Comparison of ENCODE assay signal across 8 cellular contexts in genomic region chr12:68180792-68181744, GRCh38. TPM values are rescaled to one million over a fixed set of nuclear protein-coding genes. Genes with fewer than 3 reads are reported as not detected.
DNase-seq lines count a peak whose midpoint lies in the region; ATAC-seq and TF ChIP-seq lines count a peak whose summit lies in the region.

No MANE protein-coding gene starts in this region.

- intact Hi-C loops in activated CD4-positive, alpha-beta memory T cell treated with anti-CD3 and anti-CD28 coated beads for 36 hours (cut with micrococcal nuclease), result loop anchor here (1.0 to 5.0 kb wide), 4 partner anchors 8 to 301 kb away; no protein-coding TSS in a partner anchor

- POLR2A ChIA-PET in activated CD4-positive, alpha-beta memory T cell treated with anti-CD3 and anti-CD28 coated beads for 36 hours (lab: Charles Lee), result interaction anchor here (0.9 to 1.8 kb wide), 5 partner anchors 10 to 62 kb away, joined by 4 to 11 read pairs (median 5); partner anchors contain the start of gene IFNG

- no peaks in the 10 kb centered on the region for H3K27me3 Mint-ChIP-seq in activated CD4-positive, alpha-beta memory T cell treated with anti-CD3 and anti-CD28 coated beads for 36 hours

- H3K9me3 Mint-ChIP-seq in activated CD4-positive, alpha-beta memory T cell treated with anti-CD3 and anti-CD28 coated beads for 36 hours, result no peaks in the 10 kb centered on the region

- peak overlapping the region; percentile 78 for H3K27ac Mint-ChIP-seq in activated CD4-positive, alpha-beta memory T cell treated with anti-CD3 and anti-CD28 coated beads for 36 hours

- no peaks in the 10 kb centered on the region for H3K36me3 Mint-ChIP-seq in activated CD4-positive, alpha-beta memory T cell treated with anti-CD3 and anti-CD28 coated beads for 36 hours

- ATAC-seq in GM18870 (IDR thresholded peaks at IDR 0.05; ENCODE audit: unreplicated experiment) (peak; percentile 74), HG02981 (IDR thresholded peaks at IDR 0.05; ENCODE audit: unreplicated experiment) (peak; percentile 66)

- in situ Hi-C loops in KBM-7 (cut with MboI; ENCODE audit: low pct_unique_long_range_greater_than_20kb, low sequenced_read_pairs) (no loop called here), GM13976 (cut with MboI; ENCODE audit: low sequenced_read_pairs, unreplicated experiment) (no loop called here)

- no peak for TF ChIP-seq CTCF in GM13976 (IDR thresholded peaks at IDR 0.05; ENCODE audit: borderline replicate concordance, control extremely low read depth, extremely low read depth, insufficient read depth, missing control alignments)

- H3K4me1 Mint-ChIP-seq in activated CD4-positive, alpha-beta memory T cell treated with anti-CD3 and anti-CD28 coated beads for 36 hours (ENCODE audit: low read depth), result peaks cover 54% of the 10 kb centered on the region

- peak; percentile 63 for DNase-seq in activated CD4-positive, alpha-beta memory T cell treated with anti-CD3 and anti-CD28 coated beads for 36 hours
- peak; percentile 65 for DNase-seq in myocyte (ENCODE audit: low read depth)
- DNase-seq in RKO (ENCODE audit: low spot score), result no peak
- no peak for DNase-seq in KBM-7
- no peak for DNase-seq in NCI-H1092 (lab: John Stamatoyannopoulos, UW)
- no peak for DNase-seq in GM13976 (ENCODE audit: low spot score)

- CTCF ChIA-PET in activated CD4-positive, alpha-beta memory T cell treated with anti-CD3 and anti-CD28 coated beads for 36 hours (lab: Charles Lee), result interaction anchor here (0.5 to 3.9 kb wide), 8 partner anchors 8 to 142 kb away, joined by 3 to 21 read pairs (median 4); no protein-coding TSS in a partner anchor

- no peak overlapping the region for H3K4me3 Mint-ChIP-seq in activated CD4-positive, alpha-beta memory T cell treated with anti-CD3 and anti-CD28 coated beads for 36 hours

RNA-seq across cellular contexts. Expression of gene IFNG, which starts 21.5 kb away (rescaled TPM):
- 100 to 1,000 TPM; 535 to 546 TPM for total RNA-seq in activated CD4-positive, alpha-beta memory T cell treated with anti-CD3 and anti-CD28 coated beads for 36 hours
- total RNA-seq in myocyte, result not detected in 2 replicates
- not detected for polyA plus RNA-seq in myocyte (2012)

RNA-seq across cellular contexts. Expression of gene IL26, which starts 44.5 kb away (rescaled TPM):
- total RNA-seq in activated CD4-positive, alpha-beta memory T cell treated with anti-CD3 and anti-CD28 coated beads for 36 hours, result 1 to 10 TPM; 2.0 to 2.1 TPM
- total RNA-seq in myocyte, result not detected in 2 replicates
- polyA plus RNA-seq in myocyte (2012), result not detected

Comparison
In these comparisons a context has a peak if more than half of its experiments do, and no peak if none do; other contexts are left out.
1. DNase-seq: peak in activated CD4-positive, alpha-beta memory T cell treated with anti-CD3 and anti-CD28 coated beads for 36 hours (single experiment) and myocyte (single experiment); none in RKO (single experiment), KBM-7 (single experiment), NCI-H1092 (single experiment) and GM13976 (single experiment).
2. RNA of gene IFNG, which starts 21.5 kb away (total RNA-seq): 535 to 546 TPM in activated CD4-positive, alpha-beta memory T cell treated with anti-CD3 and anti-CD28 coated beads for 36 hours; not detected in myocyte; every median in the first group is over 100 times any median in the second.